In the genomic region with DNA sequence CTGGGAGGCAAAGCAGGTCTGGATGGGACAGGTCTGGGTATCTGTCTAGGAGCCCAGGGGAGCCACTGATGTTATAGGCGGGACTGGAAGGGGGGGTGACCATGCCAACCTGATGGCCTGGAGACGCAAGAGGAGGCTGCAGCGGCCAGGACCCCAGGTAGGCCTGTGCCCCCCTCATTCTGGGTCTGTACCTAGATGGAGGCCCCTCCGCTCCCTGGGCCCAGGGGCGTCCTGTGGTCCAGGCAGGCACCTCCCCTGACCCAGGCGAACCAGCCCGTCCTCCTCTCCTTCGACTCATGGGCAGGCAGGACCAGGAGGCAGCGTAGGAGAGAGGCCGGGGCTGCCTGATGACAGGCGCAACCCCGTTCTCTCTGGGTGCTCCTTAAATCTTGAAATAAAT, we compare ENCODE assay signal across 1 cellular context.
TF ChIP-seq lines count a peak whose summit lies in the region.

No MANE protein-coding gene starts in this region.

TF ChIP-seq in HCT116, 20 proteins besides CTCF, POLR2A, EP300 and RAD21 (continued from another document):
- no peak for TF ChIP-seq TCF7L2 (IDR thresholded peaks at IDR 0.05; ENCODE audit: borderline replicate concordance, extremely low read depth, insufficient read depth, insufficient read length)
- no peak for TF ChIP-seq EZH2 (IDR thresholded peaks at IDR 0.05)
- TF ChIP-seq SP1 (IDR thresholded peaks at IDR 0.05; ENCODE audit: low read depth): no peak
- TF ChIP-seq EZH2phosphoT487 (IDR thresholded peaks at IDR 0.05; ENCODE audit: borderline replicate concordance): no peak
- TF ChIP-seq YY1 (IDR thresholded peaks at IDR 0.05; ENCODE audit: extremely low read depth, insufficient replicate concordance, low read depth, low read length): no peak
- no peak for TF ChIP-seq ZFX (IDR thresholded peaks at IDR 0.05)
- no peak for TF ChIP-seq ELF1 (IDR thresholded peaks at IDR 0.05; ENCODE audit: borderline replicate concordance, low read depth)
- no peak for TF ChIP-seq SIN3A (IDR thresholded peaks at IDR 0.05; ENCODE audit: low read depth)
- no peak for TF ChIP-seq ZNF274 (IDR thresholded peaks at IDR 0.05; ENCODE audit: low read depth, low read length)
- TF ChIP-seq EGR1 (IDR thresholded peaks at IDR 0.05; ENCODE audit: low read depth): no peak
TF ChIP-seq in HCT116: peak in this region for 0.
